In genomic region chr12:11771356-11771755, GRCh38 we compare ENCODE assay signal across 12 cellular contexts.
DNase-seq lines count a peak whose midpoint lies in the region; ATAC-seq and TF ChIP-seq lines count a peak whose summit lies in the region.
"Had no signal": no experiment of that assay in that cellular context is flagged by ENCODE, and none has a peak within 500 bp of the region (broad histone marks: within the 10 kb centered on the region; RNA-seq: fewer than 3 reads in every experiment).

No MANE protein-coding gene starts in this region.

- H3K4me3 Mint-ChIP-seq in CD4-positive, alpha-beta T cell: no peak overlapping the region
- no peak overlapping the region for H3K4me3 Mint-ChIP-seq in activated CD4-positive, alpha-beta memory T cell treated with anti-CD3 and anti-CD28 coated beads, Interleukin-2, amount 10 ng/mL, durations not matched to agents 7 days and 5 days
- H3K4me3 Mint-ChIP-seq: nephron had no signal

- no peak overlapping the region for H3K27ac ChIP-seq in CD4-positive, alpha-beta T cell (ENCODE audit: low read depth, low read length)
- no peak overlapping the region for H3K27ac ChIP-seq in PC-3 (ENCODE audit: low read length)
- H3K27ac ChIP-seq: suprapubic skin had no signal

- no peak for DNase-seq in CD4-positive, alpha-beta T cell
- peak; percentile 24 for DNase-seq in GM13977 (ENCODE audit: low spot score)
- DNase-seq in activated CD4-positive, alpha-beta memory T cell treated with anti-CD3 and anti-CD28 coated beads, Interleukin-2, amount 10 ng/mL, durations not matched to agents 7 days and 5 days: no peak
- peak; percentile 58 for DNase-seq in kidney epithelial cell (ENCODE audit: low read depth)
- no peak for DNase-seq in PC-3
- DNase-seq in NCI-H1048 (lab: John Stamatoyannopoulos, UW): no peak
- DNase-seq: NCI-H2107, SHP77 had no signal

- no peaks in the 10 kb centered on the region for H3K79me2 ChIP-seq in PC-3 (ENCODE audit: low read length)

- no peaks in the 10 kb centered on the region for H3K27me3 Mint-ChIP-seq in CD4-positive, alpha-beta T cell
- no peaks in the 10 kb centered on the region for H3K27me3 Mint-ChIP-seq in activated CD4-positive, alpha-beta memory T cell treated with anti-CD3 and anti-CD28 coated beads, Interleukin-2, amount 10 ng/mL, durations not matched to agents 7 days and 5 days

- CTCF ChIA-PET in CD4-positive, alpha-beta T cell (lab: Charles Lee): interaction anchor here (1.1 kb wide), 1 partner anchor 262 kb away, joined by 5 read pairs; no protein-coding TSS in a partner anchor
- CTCF ChIA-PET in activated CD4-positive, alpha-beta memory T cell treated with anti-CD3 and anti-CD28 coated beads, Interleukin-2, amount 10 ng/mL, durations not matched to agents 7 days and 5 days (lab: Charles Lee): interaction anchor here (1.0 kb wide), 1 partner anchor 40 kb away, joined by 3 read pairs; no protein-coding TSS in a partner anchor
- CTCF ChIA-PET in PC-3 (lab: Charles Lee): no interaction called here

- H2AFZ ChIP-seq in PC-3 (ENCODE audit: low read length): no peak overlapping the region

- no peaks in the 10 kb centered on the region for H4K20me1 ChIP-seq in PC-3 (ENCODE audit: low read length)

- no peaks in the 10 kb centered on the region for H3K9me3 Mint-ChIP-seq in CD4-positive, alpha-beta T cell
- no peaks in the 10 kb centered on the region for H3K9me3 Mint-ChIP-seq in activated CD4-positive, alpha-beta memory T cell treated with anti-CD3 and anti-CD28 coated beads, Interleukin-2, amount 10 ng/mL, durations not matched to agents 7 days and 5 days
- H3K9me3 Mint-ChIP-seq: nephron had no signal

- H3K36me3 Mint-ChIP-seq in CD4-positive, alpha-beta T cell (ENCODE audit: low read depth): peaks cover 17% of the 10 kb centered on the region
- peaks cover 58% of the 10 kb centered on the region for H3K36me3 Mint-ChIP-seq in activated CD4-positive, alpha-beta memory T cell treated with anti-CD3 and anti-CD28 coated beads, Interleukin-2, amount 10 ng/mL, durations not matched to agents 7 days and 5 days (ENCODE audit: low read depth)

- H3K4me2 ChIP-seq in PC-3 (ENCODE audit: low read length): no peak overlapping the region

- H3K9ac ChIP-seq in PC-3 (ENCODE audit: low read length): no peak overlapping the region

- POLR2A ChIA-PET in CD4-positive, alpha-beta T cell (lab: Charles Lee): interaction anchor here (0.8 kb wide), 1 partner anchor 13 kb away, joined by 3 read pairs; no protein-coding TSS in a partner anchor
- POLR2A ChIA-PET in activated CD4-positive, alpha-beta memory T cell treated with anti-CD3 and anti-CD28 coated beads, Interleukin-2, amount 10 ng/mL, durations not matched to agents 7 days and 5 days (lab: Charles Lee): interaction anchor here (1.0 kb wide), 1 partner anchor 9 kb away, joined by 3 read pairs; no protein-coding TSS in a partner anchor
- POLR2A ChIA-PET in PC-3 (lab: Charles Lee; ENCODE audit: unreplicated experiment): no interaction called here

- no peaks in the 10 kb centered on the region for H3F3A ChIP-seq in PC-3 (ENCODE audit: low read length, unreplicated experiment)

- intact Hi-C loops in CD4-positive, alpha-beta T cell (cut with DNase I, micrococcal nuclease): loop anchor here in 1 of 2 experiments (5.0 kb wide), 1 partner anchor 119 kb away; no protein-coding TSS in a partner anchor
- intact Hi-C loops in PC-3 (cut with micrococcal nuclease): no loop called here

- H3K27ac Mint-ChIP-seq in CD4-positive, alpha-beta T cell: peak overlapping the region; percentile 35
- peak overlapping the region; percentile 63 for H3K27ac Mint-ChIP-seq in activated CD4-positive, alpha-beta memory T cell treated with anti-CD3 and anti-CD28 coated beads, Interleukin-2, amount 10 ng/mL, durations not matched to agents 7 days and 5 days

- H3K4me1 Mint-ChIP-seq in CD4-positive, alpha-beta T cell (ENCODE audit: low read depth): peaks cover 81% of the 10 kb centered on the region
- H3K4me1 Mint-ChIP-seq in activated CD4-positive, alpha-beta memory T cell treated with anti-CD3 and anti-CD28 coated beads, Interleukin-2, amount 10 ng/mL, durations not matched to agents 7 days and 5 days: peaks cover 83% of the 10 kb centered on the region

- H3K27me3 ChIP-seq in CD4-positive, alpha-beta T cell (ENCODE audit: control insufficient read depth, insufficient read depth, low read length): no peaks in the 10 kb centered on the region
- H3K27me3 ChIP-seq in kidney epithelial cell (ENCODE audit: control insufficient read depth, insufficient read depth, low read length) (no peaks in the 10 kb centered on the region), PC-3 (ENCODE audit: low read length) (no peaks in the 10 kb centered on the region)
- H3K27me3 ChIP-seq: suprapubic skin had no signal

- no peak for TF ChIP-seq CTCF in CD4-positive, alpha-beta T cell (IDR thresholded peaks at IDR 0.05)
- no peak for TF ChIP-seq CTCF in GM13977 (IDR thresholded peaks at IDR 0.05; ENCODE audit: extremely low read depth, insufficient read depth, missing control alignments)
- TF ChIP-seq CTCF in kidney epithelial cell (IDR thresholded peaks at IDR 0.05; ENCODE audit: insufficient read depth, low read length, poor library complexity, severe bottlenecking): no peak
- no peak for TF ChIP-seq CTCF in PC-3 (conservative IDR thresholded peaks at IDR 0.05; ENCODE audit: low read depth, low read length)

- no peaks in the 10 kb centered on the region for H3K9me3 ChIP-seq in CD4-positive, alpha-beta T cell (ENCODE audit: control insufficient read depth, low read length)
- H3K9me3 ChIP-seq in PC-3 (ENCODE audit: low read length): no peaks in the 10 kb centered on the region
- H3K9me3 ChIP-seq: suprapubic skin had no signal

- H3K4me1 ChIP-seq in PC-3 (ENCODE audit: insufficient read depth, low read length): no peaks in the 10 kb centered on the region

- peak; percentile 45 for ATAC-seq in CD4-positive, alpha-beta T cell (ENCODE audit: poor library complexity)
- ATAC-seq in PC-3 (no peak), HG03469 (IDR thresholded peaks at IDR 0.05; ENCODE audit: unreplicated experiment) (no peak), esophagus mucosa (no peak)

- H3K4me3 ChIP-seq in kidney epithelial cell (ENCODE audit: low read depth, low read length): no peak overlapping the region
- no peak overlapping the region for H3K4me3 ChIP-seq in PC-3 (ENCODE audit: low read length)
- H3K4me3 ChIP-seq: suprapubic skin had no signal

- no peaks in the 10 kb centered on the region for H3K9me2 ChIP-seq in PC-3 (replicated peaks; ENCODE audit: low read length)

- no TSS peak for BruUV-seq in PC-3 (replicated peaks; lab: Mats Ljungman, UMichigan)

- in situ Hi-C loops in GM13977 (cut with MboI; ENCODE audit: low pct_unique_long_range_greater_than_20kb, low sequenced_read_pairs, unreplicated experiment): loop anchor here (25.0 kb wide), 1 partner anchor 241 kb away; no protein-coding TSS in a partner anchor

- peaks cover 4% of the 10 kb centered on the region for H3K36me3 ChIP-seq in kidney epithelial cell (ENCODE audit: control insufficient read depth, insufficient read depth, low read length)
- H3K36me3 ChIP-seq in PC-3 (ENCODE audit: low read depth, low read length): no peaks in the 10 kb centered on the region
- H3K36me3 ChIP-seq: suprapubic skin had no signal

Comparison
In these comparisons a context has a peak if more than half of its experiments do, and no peak if none do; other contexts are left out.
1. DNase-seq: peak in GM13977 (single experiment) and kidney epithelial cell (single experiment); none in CD4-positive, alpha-beta T cell (0 of 10), activated CD4-positive, alpha-beta memory T cell treated with anti-CD3 and anti-CD28 coated beads, Interleukin-2, amount 10 ng/mL, durations not matched to agents 7 days and 5 days (single experiment), PC-3 (single experiment) and NCI-H1048 (single experiment).